ENCODE assay signal across 12 cellular contexts in genomic region chr16:28543072-28543471, GRCh38. TPM values are rescaled to one million over a fixed set of nuclear protein-coding genes. Genes with fewer than 3 reads are reported as not detected.
A peak's percentile ranks its signal among the peaks of the same experiment; 100 is the strongest.
DNase-seq lines count a peak whose midpoint lies in the region; ATAC-seq and TF ChIP-seq lines count a peak whose summit lies in the region.
"Had no signal": no experiment of that assay in that cellular context is flagged by ENCODE, and none has a peak within 500 bp of the region (broad histone marks: within the 10 kb centered on the region; RNA-seq: fewer than 3 reads in every experiment).

No MANE protein-coding gene starts in this region.

- no peak overlapping the region for H3K27ac Mint-ChIP-seq in activated CD8-positive, alpha-beta T cell treated with anti-CD3 and anti-CD28 coated beads for 36 hours

- peaks cover 6 to 8% of the 10 kb centered on the region in 2 donors for H3K4me1 ChIP-seq in duodenal mucosa (ENCODE audit: control insufficient read depth in 1 of 2, insufficient read depth in 2 of 2, low read length in 2 of 2)

- H3K4me3 Mint-ChIP-seq in activated CD8-positive, alpha-beta T cell treated with anti-CD3 and anti-CD28 coated beads for 36 hours = no peak overlapping the region

- peak overlapping the region; percentile 23 for H3K27ac ChIP-seq in duodenal mucosa (ENCODE audit: low read depth, low read length)

- no peaks in the 10 kb centered on the region for H3K36me3 ChIP-seq in duodenal mucosa (ENCODE audit: control insufficient read depth in 1 of 2, insufficient read depth in 2 of 2, low read length in 2 of 2)
- no peaks in the 10 kb centered on the region for H3K36me3 ChIP-seq in H7 (replicated peaks; ENCODE audit: control insufficient read depth, insufficient read depth, low read length)

- intact Hi-C loops in activated CD8-positive, alpha-beta T cell treated with anti-CD3 and anti-CD28 coated beads for 36 hours (cut with micrococcal nuclease) = no loop called here

- CTCF ChIA-PET in activated CD8-positive, alpha-beta T cell treated with anti-CD3 and anti-CD28 coated beads for 36 hours (lab: Charles Lee) = no interaction called here

- POLR2A ChIA-PET in activated CD8-positive, alpha-beta T cell treated with anti-CD3 and anti-CD28 coated beads for 36 hours (lab: Charles Lee) = no interaction called here

- TF ChIP-seq CTCF in activated CD8-positive, alpha-beta T cell treated with anti-CD3 and anti-CD28 coated beads for 36 hours (IDR thresholded peaks at IDR 0.05) = no peak

- peak overlapping the region; percentile 37 to 53 for H3K4me3 ChIP-seq in duodenal mucosa (ENCODE audit: low read depth in 1 of 2, low read length in 2 of 2)
- H3K4me3 ChIP-seq in H7 (ENCODE audit: insufficient read depth, low read depth, low read length) = no peak overlapping the region

- H3K36me3 Mint-ChIP-seq in activated CD8-positive, alpha-beta T cell treated with anti-CD3 and anti-CD28 coated beads for 36 hours (ENCODE audit: low read depth) = no peaks in the 10 kb centered on the region

- H3K27me3 ChIP-seq in duodenal mucosa (ENCODE audit: control insufficient read depth in 1 of 2, insufficient read depth in 2 of 2, low read length in 2 of 2) (no peaks in the 10 kb centered on the region), H7 (ENCODE audit: control insufficient read depth, insufficient read depth, low read length) (no peaks in the 10 kb centered on the region)

- H3K9ac ChIP-seq in duodenal mucosa (ENCODE audit: low read depth in 1 of 2, low read length in 2 of 2) = peak overlapping the region; percentile 60 to 63

- no peaks in the 10 kb centered on the region for H3K9me3 Mint-ChIP-seq in activated CD8-positive, alpha-beta T cell treated with anti-CD3 and anti-CD28 coated beads for 36 hours

- peaks cover 3% of the 10 kb centered on the region for H3K4me1 Mint-ChIP-seq in activated CD8-positive, alpha-beta T cell treated with anti-CD3 and anti-CD28 coated beads for 36 hours (ENCODE audit: low read depth)

- DNase-seq in DMS53 (lab: John Stamatoyannopoulos, UW) (peak; percentile 73), NCI-H748 (lab: John Stamatoyannopoulos, UW; ENCODE audit: unreplicated experiment) (peak; percentile 45), pons (ENCODE audit: low spot score) (peak; percentile 69), NCI-H2227 (lab: John Stamatoyannopoulos, UW; ENCODE audit: unreplicated experiment) (no peak), H7 (no peak)
- DNase-seq in activated CD8-positive, alpha-beta T cell treated with anti-CD3 and anti-CD28 coated beads for 36 hours = no peak
- no peak for DNase-seq in stimulated activated CD4-positive, alpha-beta T cell treated with anti-CD3 and anti-CD28 coated beads, Interleukin-1b, Interleukin-23, amount 100 ng/mL, for 48 hours
- DNase-seq: EL, foreskin fibroblast, NCI-H446 had no signal

- no peaks in the 10 kb centered on the region for H3K9me3 ChIP-seq in duodenal mucosa (ENCODE audit: control insufficient read depth in 1 of 2, low read length in 2 of 2)

- ATAC-seq in activated CD8-positive, alpha-beta T cell treated with anti-CD3 and anti-CD28 coated beads for 36 hours = no peak
- ATAC-seq: activated CD4-positive, CD25-positive, alpha-beta regulatory T cell treated with anti-CD3 and anti-CD28 coated beads, Interleukin-2, amount 50 U/mL, for 24 hours had no signal

- H3K27me3 Mint-ChIP-seq in activated CD8-positive, alpha-beta T cell treated with anti-CD3 and anti-CD28 coated beads for 36 hours = no peaks in the 10 kb centered on the region

RNA-seq across cellular contexts. Expression of gene NUPR1, which starts 4.3 kb away (rescaled TPM):
- not detected for total RNA-seq in activated CD8-positive, alpha-beta T cell treated with anti-CD3 and anti-CD28 coated beads for 36 hours
- not detected in 2 replicates for total RNA-seq in H7 (2014; rRNA removed; shearing (Covaris generic))

RNA-seq across cellular contexts. Expression of gene SGF29, which starts 10.6 kb away (rescaled TPM):
- 10 to 100 TPM; 25.0 TPM for total RNA-seq in activated CD8-positive, alpha-beta T cell treated with anti-CD3 and anti-CD28 coated beads for 36 hours
- 21.8 and 22.7 TPM in 2 replicates for total RNA-seq in H7 (2014; rRNA removed; shearing (Covaris generic))

RNA-seq across cellular contexts. Expression of gene IL27, which starts 36.4 kb away (rescaled TPM):
- not detected for total RNA-seq in activated CD8-positive, alpha-beta T cell treated with anti-CD3 and anti-CD28 coated beads for 36 hours
- total RNA-seq in H7 (2014; rRNA removed; shearing (Covaris generic)) = not detected in 2 replicates

RNA-seq across cellular contexts. Expression of gene APOBR, which starts 48.6 kb away (rescaled TPM):
- total RNA-seq in activated CD8-positive, alpha-beta T cell treated with anti-CD3 and anti-CD28 coated beads for 36 hours = 1 to 10 TPM; 5.5 TPM
- total RNA-seq in H7 (2014; rRNA removed; shearing (Covaris generic)) = not detected in 2 replicates

RNA-seq across cellular contexts. Expression of gene CLN3, which starts 51.2 kb away (rescaled TPM):
- total RNA-seq in activated CD8-positive, alpha-beta T cell treated with anti-CD3 and anti-CD28 coated beads for 36 hours = 10 to 100 TPM; 24.2 to 30.2 TPM
- 11.8 and 23.0 TPM in 2 replicates for total RNA-seq in H7 (2014; rRNA removed; shearing (Covaris generic))

Comparison
In these comparisons a context has a peak if more than half of its experiments do, and no peak if none do; other contexts are left out.
1. DNase-seq: peak in DMS53 (single experiment), NCI-H748 (single experiment) and pons (single experiment); none in activated CD8-positive, alpha-beta T cell treated with anti-CD3 and anti-CD28 coated beads for 36 hours (single experiment), NCI-H2227 (single experiment), H7 (single experiment) and stimulated activated CD4-positive, alpha-beta T cell treated with anti-CD3 and anti-CD28 coated beads, Interleukin-1b, Interleukin-23, amount 100 ng/mL, for 48 hours (single experiment).